Comparison of ENCODE assay signal across 14 cellular contexts in the genomic region with DNA sequence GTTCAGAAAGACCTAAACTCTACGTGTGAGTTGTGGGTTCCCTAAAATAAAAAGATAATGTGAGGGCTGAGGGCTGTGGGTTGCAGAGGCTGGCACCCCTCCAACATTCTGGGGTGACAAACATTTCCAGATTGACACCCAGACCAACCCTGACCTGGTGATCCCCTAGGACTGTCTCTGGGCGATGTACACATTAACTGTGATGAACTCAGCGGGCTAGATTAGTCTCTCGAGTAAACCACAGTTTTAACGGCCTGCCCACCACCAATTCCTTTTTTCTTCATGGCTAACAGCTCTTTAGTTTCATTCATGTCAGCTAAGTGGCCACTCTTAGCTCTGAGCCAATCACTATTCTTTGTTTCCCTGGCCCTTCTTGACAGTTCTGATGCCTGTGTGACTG. TPM values are rescaled to one million over a fixed set of nuclear protein-coding genes. Genes with fewer than 3 reads are reported as not detected.
A peak's percentile ranks its signal among the peaks of the same experiment; 100 is the strongest.
DNase-seq lines count a peak whose midpoint lies in the region; ATAC-seq and TF ChIP-seq lines count a peak whose summit lies in the region.
"Had no signal": no experiment of that assay in that cellular context is flagged by ENCODE, and none has a peak within 500 bp of the region (broad histone marks: within the 10 kb centered on the region; RNA-seq: fewer than 3 reads in every experiment).

No MANE protein-coding gene starts in this region.

- no peak overlapping the region for H2AFZ ChIP-seq in PC-9

- H3K4me3 ChIP-seq in PC-9 (no peak overlapping the region), tibial artery (no peak overlapping the region)
- H3K4me3 ChIP-seq: A549, thyroid gland had no signal

- H3K27ac ChIP-seq in PC-9: no peak overlapping the region
- no peak overlapping the region for H3K27ac ChIP-seq in tibial artery
- H3K27ac ChIP-seq: A549, RWPE1, thyroid gland had no signal

- DNase-seq in activated CD8-positive, alpha-beta memory T cell treated with anti-CD3 and anti-CD28 coated beads, Interleukin-2, amount 10 ng/mL, durations not matched to agents 7 days and 5 days: peak; percentile 4
- DNase-seq in activated CD8-positive, alpha-beta memory T cell treated with anti-CD3 and anti-CD28 coated beads for 24 hours: no peak
- DNase-seq in NOMO-1 treated with dmso at 0.1 percent for 144 hours (lab: John Stamatoyannopoulos, UW; ENCODE audit: unreplicated experiment) (peak; percentile 71), PC-9 (no peak), NCI-H524 (lab: John Stamatoyannopoulos, UW) (no peak), tibial artery (no peak)
- no peak for DNase-seq in activated CD4-positive, alpha-beta T cell treated with anti-CD3 and anti-CD28 coated beads for 48 hours
- DNase-seq: NCI-H226 had no signal

- H3K27me3 ChIP-seq in PC-9 (ENCODE audit: insufficient read depth, low read depth) (no peaks in the 10 kb centered on the region; the same call in 1 of the 2 replicates), tibial artery (no peaks in the 10 kb centered on the region)
- H3K27me3 ChIP-seq: thyroid gland had no signal

- H3K4me3 Mint-ChIP-seq in activated CD8-positive, alpha-beta memory T cell treated with anti-CD3 and anti-CD28 coated beads, Interleukin-2, amount 10 ng/mL, durations not matched to agents 7 days and 5 days: no peak overlapping the region

- H3K27ac Mint-ChIP-seq in activated CD8-positive, alpha-beta memory T cell treated with anti-CD3 and anti-CD28 coated beads, Interleukin-2, amount 10 ng/mL, durations not matched to agents 7 days and 5 days: no peak overlapping the region
- H3K27ac Mint-ChIP-seq: activated naive CD4-positive, alpha-beta T cell treated with anti-CD3 and anti-CD28 coated beads, Interleukin-2, amount 50 U/mL, for 72 hours had no signal

- H3K79me2 ChIP-seq in PC-9 (ENCODE audit: low read depth): no peaks in the 10 kb centered on the region

- BruUV-seq in PC-9 (replicated peaks; lab: Mats Ljungman, UMichigan): no TSS peak

- no peaks in the 10 kb centered on the region for H3K36me3 ChIP-seq in PC-9 (ENCODE audit: low read depth)
- H3K36me3 ChIP-seq in tibial artery: no peaks in the 10 kb centered on the region
- H3K36me3 ChIP-seq: thyroid gland had no signal

- H3K36me3 Mint-ChIP-seq in activated CD8-positive, alpha-beta memory T cell treated with anti-CD3 and anti-CD28 coated beads, Interleukin-2, amount 10 ng/mL, durations not matched to agents 7 days and 5 days: no peaks in the 10 kb centered on the region
- H3K36me3 Mint-ChIP-seq: activated naive CD4-positive, alpha-beta T cell treated with anti-CD3 and anti-CD28 coated beads, Interleukin-2, amount 50 U/mL, for 72 hours had no signal

- intact Hi-C loops in PC-9 (cut with micrococcal nuclease; ENCODE audit: unreplicated experiment): no loop called here
- intact Hi-C loops in tibial artery (cut with DNase I; ENCODE audit: low total_unique reads): no loop called here

- H3K4me1 ChIP-seq in PC-9 (replicated peaks; ENCODE audit: insufficient read depth) (no peaks in the 10 kb centered on the region), tibial artery (peaks cover 0 to 13% (median 7%) of the 10 kb centered on the region in 4 donors)
- H3K4me1 ChIP-seq: A549 had no signal

- H3K4me2 ChIP-seq in PC-9: no peak overlapping the region
- H3K4me2 ChIP-seq: A549 had no signal

- POLR2A ChIA-PET in PC-9 (lab: Charles Lee; ENCODE audit: unreplicated experiment): no interaction called here

- H4K20me1 ChIP-seq in PC-9 (ENCODE audit: insufficient read depth): no peaks in the 10 kb centered on the region

- H3K27me3 Mint-ChIP-seq in activated CD8-positive, alpha-beta memory T cell treated with anti-CD3 and anti-CD28 coated beads, Interleukin-2, amount 10 ng/mL, durations not matched to agents 7 days and 5 days: no peaks in the 10 kb centered on the region

- H3K9me2 ChIP-seq in PC-9 (ENCODE audit: insufficient read depth): no peaks in the 10 kb centered on the region

- no peak for TF ChIP-seq CTCF in PC-9 (conservative IDR thresholded peaks at IDR 0.05)
- TF ChIP-seq CTCF in tibial artery (IDR thresholded peaks at IDR 0.05): no peak

- peaks cover 4% of the 10 kb centered on the region for H3K4me1 Mint-ChIP-seq in activated CD8-positive, alpha-beta memory T cell treated with anti-CD3 and anti-CD28 coated beads, Interleukin-2, amount 10 ng/mL, durations not matched to agents 7 days and 5 days

- H3F3A ChIP-seq in PC-9 (ENCODE audit: insufficient read depth, low read depth): no peaks in the 10 kb centered on the region

- ATAC-seq in activated CD8-positive, alpha-beta memory T cell treated with anti-CD3 and anti-CD28 coated beads, Interleukin-2, amount 10 ng/mL, durations not matched to agents 7 days and 5 days: no peak
- peak; percentile 71 for ATAC-seq in HG03097 (IDR thresholded peaks at IDR 0.05; ENCODE audit: low FRiP score, unreplicated experiment)
- ATAC-seq: A549; activated naive CD4-positive, alpha-beta T cell treated with anti-CD3 and anti-CD28 coated beads, Interleukin-2, amount 50 U/mL, for 72 hours had no signal

- CTCF ChIA-PET in activated CD8-positive, alpha-beta memory T cell treated with anti-CD3 and anti-CD28 coated beads, Interleukin-2, amount 10 ng/mL, durations not matched to agents 7 days and 5 days (lab: Charles Lee): no interaction called here
- CTCF ChIA-PET in PC-9 (lab: Charles Lee): no interaction called here

- H3K9me3 Mint-ChIP-seq in activated CD8-positive, alpha-beta memory T cell treated with anti-CD3 and anti-CD28 coated beads, Interleukin-2, amount 10 ng/mL, durations not matched to agents 7 days and 5 days (ENCODE audit: low read depth): no peaks in the 10 kb centered on the region
- H3K9me3 Mint-ChIP-seq: activated naive CD4-positive, alpha-beta T cell treated with anti-CD3 and anti-CD28 coated beads, Interleukin-2, amount 50 U/mL, for 72 hours had no signal

- H3K9me3 ChIP-seq in PC-9 (ENCODE audit: insufficient read depth, low read depth): no peaks in the 10 kb centered on the region
- H3K9me3 ChIP-seq in tibial artery: no peaks in the 10 kb centered on the region
- H3K9me3 ChIP-seq: A549, thyroid gland had no signal

RNA-seq across cellular contexts. Expression of a gene that starts 24.8 kb away (rescaled TPM):
- total RNA-seq in activated CD8-positive, alpha-beta memory T cell treated with anti-CD3 and anti-CD28 coated beads, Interleukin-2, amount 10 ng/mL, durations not matched to agents 7 days and 5 days: not detected
- total RNA-seq in PC-9 (2021): not detected in 2 replicates
- total RNA-seq: left ventricle myocardium superior had no signal

Comparison
In these comparisons a context has a peak if more than half of its experiments do, and no peak if none do; other contexts are left out.
1. DNase-seq: peak in activated CD8-positive, alpha-beta memory T cell treated with anti-CD3 and anti-CD28 coated beads, Interleukin-2, amount 10 ng/mL, durations not matched to agents 7 days and 5 days (single experiment) and NOMO-1 treated with dmso at 0.1 percent for 144 hours (single experiment); none in activated CD8-positive, alpha-beta memory T cell treated with anti-CD3 and anti-CD28 coated beads for 24 hours (single experiment), PC-9 (0 of 2), activated CD4-positive, alpha-beta T cell treated with anti-CD3 and anti-CD28 coated beads for 48 hours (single experiment), NCI-H524 (0 of 2) and tibial artery (0 of 2).